11 cellular contexts compared by ENCODE assay signal in genomic region chr7:28446131-28446530, GRCh38.
"Had no signal": no experiment of that assay in that cellular context is flagged by ENCODE, and none has a peak within 500 bp of the region (broad histone marks: within the 10 kb centered on the region; RNA-seq: fewer than 3 reads in every experiment).

No MANE protein-coding gene starts in this region.

- ATAC-seq: GM23338, HCT116 had no signal

- H3K27ac ChIP-seq: GM23248 had no signal

- FAIRE-seq: H1, H54 had no signal

- H3K4me3 ChIP-seq: GM23248, GM23338, HAP-1 had no signal

- H3K9me3 ChIP-seq: HAP-1 had no signal

- H3K36me3 ChIP-seq: HAP-1 had no signal

- DNase-seq: GM23248, GOT3, H7, H9, HCEC 1CT, HFFc6 had no signal

- H3K4me2 ChIP-seq: GM23338 had no signal

- H2AFZ ChIP-seq: GM23248, GM23338 had no signal

- H3K4me1 ChIP-seq: HAP-1 had no signal

- H3K9ac ChIP-seq: GM23248 had no signal
